Comparison of ENCODE assay signal across 11 cellular contexts in genomic region chr3:114455432-114455831, GRCh38.
DNase-seq lines count a peak whose midpoint lies in the region; ATAC-seq, FAIRE-seq and TF ChIP-seq lines count a peak whose summit lies in the region.
"Had no signal": no experiment of that assay in that cellular context is flagged by ENCODE, and none has a peak within 500 bp of the region (broad histone marks: within the 10 kb centered on the region; RNA-seq: fewer than 3 reads in every experiment).

No MANE protein-coding gene starts in this region.

- no peak for TF ChIP-seq EP300 in suprapubic skin (IDR thresholded peaks at IDR 0.05)

- TF ChIP-seq POLR2A in GM12891 (IDR thresholded peaks at IDR 0.05; ENCODE audit: low read depth, low read length) (no peak), suprapubic skin (IDR thresholded peaks at IDR 0.05) (no peak)

- peaks cover 61% of the 10 kb centered on the region for H3K27me3 ChIP-seq in OCI-LY3 (ENCODE audit: low read depth, low read length)
- no peaks in the 10 kb centered on the region for H3K27me3 ChIP-seq in right cardiac atrium (ENCODE audit: control insufficient read depth, insufficient read depth)
- H3K27me3 ChIP-seq in suprapubic skin: no peaks in the 10 kb centered on the region

- ATAC-seq in right cardiac atrium (no peak), GM18519 (IDR thresholded peaks at IDR 0.05; ENCODE audit: low FRiP score, unreplicated experiment) (no peak)

- DNase-seq in GM12891 (ENCODE audit: insufficient read length, low spot score) (no peak), right cardiac atrium (no peak), suprapubic skin (ENCODE audit: low spot score in 2 of 2) (no peak), OCI-M2 (lab: John Stamatoyannopoulos, UW; ENCODE audit: unreplicated experiment) (no peak), NCI-H2196 treated with DMSO at 0.1 percent for 48 hours (lab: John Stamatoyannopoulos, UW; ENCODE audit: unreplicated experiment) (no peak)
- DNase-seq: activated CD8-positive, alpha-beta memory T cell treated with anti-CD3 and anti-CD28 coated beads for 24 hours; effector CD8-positive, alpha-beta T cell; PC-3 had no signal

- peak overlapping the region; percentile 99 for H3K4me2 ChIP-seq in OCI-LY3 (ENCODE audit: low read length)

- no peaks in the 10 kb centered on the region for H3K36me3 ChIP-seq in OCI-LY3 (replicated peaks; ENCODE audit: low read depth, low read length)
- no peaks in the 10 kb centered on the region for H3K36me3 ChIP-seq in suprapubic skin

- peak; percentile 73 for FAIRE-seq in GM12891 (lab: Jason Lieb, UNC)
- FAIRE-seq: D721Med had no signal

- no peak overlapping the region for H3K27ac ChIP-seq in OCI-LY3 (ENCODE audit: low read length)
- no peak overlapping the region for H3K27ac ChIP-seq in right cardiac atrium (ENCODE audit: low read length)
- H3K27ac ChIP-seq in suprapubic skin: peak overlapping the region; percentile 42

- 0 out of 2 replicates have a peak overlapping the region, but pooled peaks have one; percentile 39 for H2AFZ ChIP-seq in OCI-LY3 (ENCODE audit: low read depth, low read length)

- no peaks in the 10 kb centered on the region for H3K9me3 ChIP-seq in OCI-LY3 (ENCODE audit: insufficient read depth, low read length)
- H3K9me3 ChIP-seq in right cardiac atrium (ENCODE audit: control insufficient read depth, low read length): no peaks in the 10 kb centered on the region
- H3K9me3 ChIP-seq in suprapubic skin: no peaks in the 10 kb centered on the region

- intact Hi-C loops in right cardiac atrium (cut with DNase I): no loop called here

- no peak for TF ChIP-seq CTCF in OCI-LY3 (IDR thresholded peaks at IDR 0.05; ENCODE audit: low read depth, low read length)
- no peak for TF ChIP-seq CTCF in suprapubic skin (IDR thresholded peaks at IDR 0.05)

- 52% methylated on average over 7 of the region's 7 CpGs for WGBS in right cardiac atrium
- WGBS in suprapubic skin: 50% methylated on average over 7 of the region's 7 CpGs

- no peaks in the 10 kb centered on the region for H3K79me2 ChIP-seq in OCI-LY3 (ENCODE audit: low read length)

- peaks cover 67% of the 10 kb centered on the region for H3K4me1 ChIP-seq in OCI-LY3 (ENCODE audit: low read length)
- no peaks in the 10 kb centered on the region for H3K4me1 ChIP-seq in right cardiac atrium (ENCODE audit: control insufficient read depth, insufficient read depth, low read length)
- H3K4me1 ChIP-seq in suprapubic skin: peaks cover 24% of the 10 kb centered on the region

- H4K20me1 ChIP-seq in OCI-LY3 (ENCODE audit: insufficient read depth, low read length): no peaks in the 10 kb centered on the region

- 0 out of 2 replicates have a peak overlapping the region, but pooled peaks have one; percentile 39 for H3K9ac ChIP-seq in OCI-LY3 (ENCODE audit: low read length)

- peak overlapping the region; percentile 79 for H3K4me3 ChIP-seq in OCI-LY3 (ENCODE audit: low read length)
- H3K4me3 ChIP-seq in right cardiac atrium (ENCODE audit: low read length): peak overlapping the region; percentile 70
- peak overlapping the region; percentile 41 for H3K4me3 ChIP-seq in suprapubic skin

TF ChIP-seq in GM12891, 5 proteins besides CTCF, POLR2A, EP300 and RAD21:
- TF ChIP-seq POU2F2 (IDR thresholded peaks at IDR 0.05; ENCODE audit: low read depth, low read length) (no peak), PAX5 (IDR thresholded peaks at IDR 0.05; ENCODE audit: insufficient read depth, low read length, severe bottlenecking) (no peak), SPI1 (IDR thresholded peaks at IDR 0.05; ENCODE audit: low read depth, low read length) (no peak), POLR2AphosphoS5 (IDR thresholded peaks at IDR 0.05; ENCODE audit: low read depth, low read length) (no peak), TAF1 (IDR thresholded peaks at IDR 0.05; ENCODE audit: low read depth, low read length) (no peak)
